Comparison of ENCODE assay signal across 1 cellular context in genomic region chr1:9262096-9262495, GRCh38.
TF ChIP-seq lines count a peak whose summit lies in the region.

No MANE protein-coding gene starts in this region.

TF ChIP-seq in H1, 55 proteins besides CTCF, POLR2A, EP300 and RAD21 (continued from another document):
- no peak for TF ChIP-seq ZNF274 (IDR thresholded peaks at IDR 0.05; ENCODE audit: borderline replicate concordance, extremely low read depth, low read length)
